Comparison of ENCODE assay signal across 23 cellular contexts in the genomic region with DNA sequence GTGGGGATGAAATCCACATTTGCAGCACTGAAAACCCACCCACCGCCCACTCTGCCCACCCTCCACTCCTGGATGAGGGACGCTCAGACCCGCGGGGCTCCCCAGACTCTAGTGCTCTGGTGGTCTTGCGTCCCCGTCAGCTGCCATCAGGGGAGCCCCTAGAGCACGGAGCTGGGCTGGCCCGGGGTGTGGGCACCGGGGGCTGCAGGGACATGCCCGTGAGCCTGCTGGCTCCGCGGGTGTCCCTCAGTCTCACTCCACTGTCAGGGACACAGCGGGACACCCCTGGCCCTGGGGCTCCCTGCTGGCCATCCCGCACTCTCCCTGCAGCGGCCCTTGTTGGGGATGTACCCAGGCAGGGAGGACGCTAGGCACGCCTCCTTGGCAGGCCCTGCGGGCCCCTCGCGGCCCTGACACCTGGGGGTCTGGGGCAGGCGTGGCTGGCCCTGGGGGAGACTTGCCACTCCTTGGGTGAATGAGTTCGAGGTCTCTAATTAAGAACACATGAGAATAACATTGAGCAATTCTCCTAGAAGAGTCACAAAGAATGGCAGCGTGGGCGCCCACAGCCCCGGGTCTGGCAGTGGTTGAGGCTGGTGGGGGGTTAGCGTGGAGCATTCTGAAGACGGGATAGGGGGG.
DNase-seq lines count a peak whose midpoint lies in the region; ATAC-seq and TF ChIP-seq lines count a peak whose summit lies in the region.
"Had no signal": no experiment of that assay in that cellular context is flagged by ENCODE, and none has a peak within 500 bp of the region (broad histone marks: within the 10 kb centered on the region; RNA-seq: fewer than 3 reads in every experiment).

No MANE protein-coding gene starts in this region.

- no peaks in the 10 kb centered on the region for H3K4me1 ChIP-seq in adipocyte (ENCODE audit: control insufficient read depth, insufficient read depth, low read length)
- H3K4me1 ChIP-seq in testis, result no peaks in the 10 kb centered on the region

- H3K9me3 ChIP-seq in adipocyte (ENCODE audit: control insufficient read depth, low read length), result peaks cover 12% of the 10 kb centered on the region
- H3K9me3 ChIP-seq in testis, result no peaks in the 10 kb centered on the region

- H3K27ac ChIP-seq in testis (no peak overlapping the region), caudate nucleus (ENCODE audit: low read depth, low read length) (no peak overlapping the region)
- H3K27ac ChIP-seq: skin epidermis had no signal

- H3K27me3 ChIP-seq in adipocyte (replicated peaks; ENCODE audit: control insufficient read depth, insufficient read depth, low read length) (peaks cover 62% of the 10 kb centered on the region), testis (no peaks in the 10 kb centered on the region)

- TF ChIP-seq CTCF in testis (IDR thresholded peaks at IDR 0.05), result no peak

- ATAC-seq in HG02884 (IDR thresholded peaks at IDR 0.05; ENCODE audit: unreplicated experiment), result no peak
- ATAC-seq: activated naive CD8-positive, alpha-beta T cell treated with anti-CD3 and anti-CD28 coated beads, Interleukin-2, amount 50 U/mL, for 24 hours; SK-N-SH treated with all-trans-retinoic acid at 6 μM for 48 hours had no signal

- H3K9ac ChIP-seq in adipocyte (ENCODE audit: low read length), result no peak overlapping the region

- no peak for TF ChIP-seq POLR2A in testis (IDR thresholded peaks at IDR 0.05)

- H3K36me3 ChIP-seq in adipocyte (ENCODE audit: control insufficient read depth, insufficient read depth, low read length, severe bottlenecking), result no peaks in the 10 kb centered on the region
- no peaks in the 10 kb centered on the region for H3K36me3 ChIP-seq in testis (ENCODE audit: low read depth, missing control alignments)

- intact Hi-C loops in testis (cut with DNase I; ENCODE audit: low total_unique reads), result no loop called here

- H3K4me3 ChIP-seq in adipocyte (ENCODE audit: low read length), result no peak overlapping the region
- H3K4me3 ChIP-seq in testis, result no peak overlapping the region
- H3K4me3 ChIP-seq: skin epidermis had no signal

- peak; percentile 24 for DNase-seq in activated CD8-positive, alpha-beta memory T cell treated with anti-CD3 and anti-CD28 coated beads for 24 hours
- no peak for DNase-seq in activated CD8-positive, alpha-beta memory T cell treated with anti-CD3 and anti-CD28 coated beads, Interleukin-2, amount 50 U/mL, for 4 hours
- DNase-seq in adipocyte (ENCODE audit: low read depth), result peak; percentile 74
- DNase-seq in mesenteric fat pad (ENCODE audit: low spot score), result peak; percentile 75
- DNase-seq in testis, result peak; percentile 9
- DNase-seq in caudate nucleus (lab: John Stamatoyannopoulos, UW), result no peak
- DNase-seq in G401 (ENCODE audit: low spot score), result no peak
- DNase-seq: 8988T; activated B cell treated with CpG ODN at 0.5 μM for 24 hours; activated CD4-positive, alpha-beta memory T cell treated with anti-CD3 and anti-CD28 coated beads, Interleukin-2, amount 10 ng/mL, durations not matched to agents 7 days and 5 days; activated naive CD8-positive, alpha-beta T cell treated with anti-CD3 and anti-CD28 coated beads, Interleukin-2, amount 50 U/mL, for 24 hours; cortex of kidney; DMS79 treated with DMSO at 0.1 percent for 48 hours; HFFc6; hypothalamus; mesendoderm; NCI-H1105; NCI-H2081 treated with DMSO at 0.1 percent for 48 hours; stimulated activated CD4-positive, alpha-beta T cell treated with anti-CD3 and anti-CD28 coated beads, Interleukin-2, amount 100 ng/mL, for 48 hours; trophoblast cell had no signal

- 89 to 96% methylated on average over 12 to 27 of the region's 27 CpGs for WGBS in testis, 2 donors

- in situ Hi-C loops in G401 (cut with HindIII; ENCODE audit: low sequenced_read_pairs), result no loop called here

Comparison
In these comparisons a context has a peak if more than half of its experiments do, and no peak if none do; other contexts are left out.
1. DNase-seq: peak in activated CD8-positive, alpha-beta memory T cell treated with anti-CD3 and anti-CD28 coated beads for 24 hours (single experiment), adipocyte (single experiment), mesenteric fat pad (single experiment) and testis (single experiment); none in activated CD8-positive, alpha-beta memory T cell treated with anti-CD3 and anti-CD28 coated beads, Interleukin-2, amount 50 U/mL, for 4 hours (single experiment), caudate nucleus (0 of 61) and G401 (single experiment).